Comparison of ENCODE assay signal across 8 cellular contexts in the genomic region with DNA sequence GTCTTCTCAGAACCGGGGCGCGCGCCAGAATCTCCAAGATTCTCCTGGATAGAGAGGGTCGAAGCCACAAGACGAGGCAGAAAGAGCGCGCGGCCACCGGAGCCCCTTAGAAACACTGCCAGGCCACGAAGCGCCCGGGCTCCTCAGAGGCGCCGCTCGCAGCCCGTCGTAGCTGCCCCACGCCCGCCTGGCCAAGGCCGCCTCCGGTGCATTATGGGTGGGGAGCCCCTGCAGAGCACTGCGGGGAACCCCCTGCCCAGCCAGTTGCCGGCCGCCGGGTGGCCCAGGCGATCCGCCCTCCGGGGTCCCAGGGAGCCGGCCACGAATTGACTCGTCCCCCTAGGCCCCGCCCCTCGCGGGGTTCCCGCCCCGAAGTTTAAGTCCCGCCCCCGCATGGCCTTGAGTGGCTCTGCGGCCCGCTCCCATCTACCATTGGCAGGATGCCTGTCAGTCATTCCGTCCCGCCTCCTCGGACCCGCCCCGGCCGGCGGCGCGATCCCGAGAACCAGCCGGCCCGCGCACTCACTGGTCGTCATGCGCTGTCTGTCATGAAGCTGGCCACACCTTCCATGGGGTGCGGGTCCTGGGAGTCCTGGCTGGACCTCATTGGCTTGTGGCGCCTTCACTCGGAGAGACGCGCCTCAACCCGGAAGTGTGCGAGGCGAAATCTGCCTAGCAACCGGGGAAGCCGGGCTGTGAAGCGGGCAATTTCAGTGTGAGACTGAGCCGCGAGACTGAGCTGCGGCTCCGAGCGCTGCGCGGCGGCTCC. TPM values are rescaled to one million over a fixed set of nuclear protein-coding genes. Genes with fewer than 3 reads are reported as not detected.
DNase-seq lines count a peak whose midpoint lies in the region; ATAC-seq and TF ChIP-seq lines count a peak whose summit lies in the region.

No MANE protein-coding gene starts in this region.

- DNase-seq in DND-41 = peak; percentile 100
- peak; percentile 94 for DNase-seq in Panc1 (ENCODE audit: low read depth, low spot score)
- peak; percentile 99 for DNase-seq in activated T-cell treated with anti-CD3 and anti-CD28 coated beads, Interleukin-2, amount 50 U/mL, for 72 hours
- DNase-seq in esophagus muscularis mucosa (ENCODE audit: extremely low spot score) = peak; percentile 100
- DNase-seq in stimulated activated CD8-positive, alpha-beta memory T cell treated with anti-CD3 and anti-CD28 coated beads, Interleukin-7, amount 100 ng/mL, for 24 hours (ENCODE audit: low read depth) = peak; percentile 99

- H3K79me2 ChIP-seq in DND-41 (ENCODE audit: insufficient read depth, low read length) (peaks cover 49% of the 10 kb centered on the region), KMS-11 (ENCODE audit: insufficient read depth, low read depth) (peaks cover 12% of the 10 kb centered on the region; the same call in 1 of the 2 replicates)

- peak; percentile 93 for ATAC-seq in DND-41 (ENCODE audit: insufficient read depth, low read depth)
- ATAC-seq in GM21786 (IDR thresholded peaks at IDR 0.05; ENCODE audit: unreplicated experiment) = peak; percentile 92
- ATAC-seq in Panc1 = peak; percentile 98
- ATAC-seq in activated T-cell treated with anti-CD3 and anti-CD28 coated beads, Interleukin-2, amount 50 U/mL, for 72 hours (replicated peaks in 1 of 2) = peak; percentile 93

- peak overlapping the region; percentile 89 for H3K4me2 ChIP-seq in DND-41 (ENCODE audit: insufficient read depth, low read length)
- H3K4me2 ChIP-seq in KMS-11 = peak overlapping the region; percentile 95

- H3K4me1 Mint-ChIP-seq in activated T-cell treated with anti-CD3 and anti-CD28 coated beads, Interleukin-2, amount 50 U/mL, for 72 hours (ENCODE audit: low read depth) = peaks cover 38% of the 10 kb centered on the region

- peak overlapping the region; percentile 69 to 81 for H3K4me3 Mint-ChIP-seq in activated T-cell treated with anti-CD3 and anti-CD28 coated beads, Interleukin-2, amount 50 U/mL, for 72 hours

- no peak for TF ChIP-seq POLR2A in esophagus muscularis mucosa (IDR thresholded peaks at IDR 0.05; ENCODE audit: low read depth)

- H3K36me3 ChIP-seq in DND-41 (ENCODE audit: insufficient read depth, low read length) (peaks cover 4% of the 10 kb centered on the region; the same call in 1 of the 2 replicates), KMS-11 (ENCODE audit: insufficient read depth) (no peaks in the 10 kb centered on the region), Panc1 (ENCODE audit: control insufficient read depth, insufficient read depth, low read length) (peaks cover 3% of the 10 kb centered on the region; the same call in 1 of the 2 replicates), esophagus muscularis mucosa (no peaks in the 10 kb centered on the region), muscle layer of duodenum (ENCODE audit: control insufficient read depth in 1 of 2, insufficient read depth in 2 of 2, low read length in 2 of 2) (no peaks in the 10 kb centered on the region)

- in situ Hi-C loops in Panc1 (cut with HindIII; ENCODE audit: low pct_unique_long_range_greater_than_20kb, low sequenced_read_pairs) = no loop called here

- H3K27me3 ChIP-seq in DND-41 (ENCODE audit: insufficient read depth, low read length, poor library complexity) (no peaks in the 10 kb centered on the region), KMS-11 (ENCODE audit: insufficient read depth, low read depth) (no peaks in the 10 kb centered on the region), Panc1 (ENCODE audit: control insufficient read depth, insufficient read depth, low read length) (no peaks in the 10 kb centered on the region), esophagus muscularis mucosa (no peaks in the 10 kb centered on the region), muscle layer of duodenum (ENCODE audit: low read depth, low read length) (no peaks in the 10 kb centered on the region)

- H3K9me3 ChIP-seq in DND-41 (ENCODE audit: insufficient read depth, low read length, severe bottlenecking) (no peaks in the 10 kb centered on the region), Panc1 (ENCODE audit: control insufficient read depth, insufficient read depth, low read depth, low read length) (no peaks in the 10 kb centered on the region), esophagus muscularis mucosa (no peaks in the 10 kb centered on the region), muscle layer of duodenum (ENCODE audit: control insufficient read depth in 1 of 2, low read length in 2 of 2) (no peaks in the 10 kb centered on the region)

- peak overlapping the region; percentile 79 for H2AFZ ChIP-seq in DND-41 (ENCODE audit: low read depth, low read length)
- peak overlapping the region; percentile 65 for H2AFZ ChIP-seq in KMS-11 (ENCODE audit: low read depth)

- peaks cover 26% of the 10 kb centered on the region for H4K20me1 ChIP-seq in DND-41 (ENCODE audit: insufficient read depth, low read length)
- no peaks in the 10 kb centered on the region for H4K20me1 ChIP-seq in KMS-11 (ENCODE audit: insufficient read depth)

- TF ChIP-seq CTCF in DND-41 (IDR thresholded peaks at IDR 0.05; ENCODE audit: borderline replicate concordance, extremely low read depth, low read length, poor library complexity, severe bottlenecking) (peak; percentile 9), KMS-11 (conservative IDR thresholded peaks at IDR 0.05; ENCODE audit: low read depth, low read length) (no peak), Panc1 (IDR thresholded peaks at IDR 0.05) (no peak), esophagus muscularis mucosa (IDR thresholded peaks at IDR 0.05) (peak; percentile 21 to 40 (median 24))

- peaks cover 47% of the 10 kb centered on the region for H3K4me1 ChIP-seq in DND-41 (ENCODE audit: insufficient read depth, low read length)
- peaks cover 18% of the 10 kb centered on the region for H3K4me1 ChIP-seq in KMS-11 (ENCODE audit: low read depth, poor library complexity, severe bottlenecking)
- peaks cover 5% of the 10 kb centered on the region for H3K4me1 ChIP-seq in Panc1 (ENCODE audit: control insufficient read depth, insufficient read depth, low read length)
- peaks cover 39 to 59% (median 44%) of the 10 kb centered on the region in 4 donors for H3K4me1 ChIP-seq in esophagus muscularis mucosa
- peaks cover 5 to 24% of the 10 kb centered on the region in 2 donors for H3K4me1 ChIP-seq in muscle layer of duodenum (ENCODE audit: control insufficient read depth in 1 of 2, insufficient read depth in 2 of 2, low read length in 2 of 2)

- POLR2A ChIA-PET in Panc1 (lab: Charles Lee) = interaction anchor here (0.6 to 0.7 kb wide), 2 partner anchors 23 to 99 kb away, joined by 3 to 4 read pairs; no protein-coding TSS in a partner anchor

- H3K27ac Mint-ChIP-seq in activated T-cell treated with anti-CD3 and anti-CD28 coated beads, Interleukin-2, amount 50 U/mL, for 72 hours = peak overlapping the region; percentile 38

- intact Hi-C loops in Panc1 (cut with micrococcal nuclease; ENCODE audit: unreplicated experiment) (no loop called here), esophagus muscularis mucosa (cut with DNase I) (no loop called here)

- peaks cover 0 to 6% of the 10 kb centered on the region in 2 donors for H3K36me3 Mint-ChIP-seq in activated T-cell treated with anti-CD3 and anti-CD28 coated beads, Interleukin-2, amount 50 U/mL, for 72 hours (ENCODE audit: insufficient read depth in 2 of 2)

- CTCF ChIA-PET in Panc1 (lab: Charles Lee) = no interaction called here

- TF ChIP-seq EP300 in esophagus muscularis mucosa (IDR thresholded peaks at IDR 0.05) = no peak

- BruUV-seq in Panc1 (replicated peaks; lab: Mats Ljungman, UMichigan) = no TSS peak

- no peaks in the 10 kb centered on the region for H3K27me3 Mint-ChIP-seq in activated T-cell treated with anti-CD3 and anti-CD28 coated beads, Interleukin-2, amount 50 U/mL, for 72 hours (ENCODE audit: low read depth)

- peak overlapping the region; percentile 20 to 73; a peak in 3 of 4 replicates for H3K4me3 ChIP-seq in DND-41 (ENCODE audit: low read depth in 1 of 2, low read length in 2 of 2)
- H3K4me3 ChIP-seq in KMS-11 (IDR thresholded peaks at IDR 0.05; ENCODE audit: insufficient read depth, low read depth, low read length) = no peak overlapping the region
- H3K4me3 ChIP-seq in Panc1 (ENCODE audit: low read depth in 2 of 2, low read length in 2 of 2) = peak overlapping the region; percentile 68 to 91
- H3K4me3 ChIP-seq in esophagus muscularis mucosa = peak overlapping the region; percentile 84 to 92 (median 89)
- H3K4me3 ChIP-seq in muscle layer of duodenum (ENCODE audit: low read depth in 1 of 2, low read length in 2 of 2) = peak overlapping the region; percentile 64 to 81

- H3K9me3 Mint-ChIP-seq in activated T-cell treated with anti-CD3 and anti-CD28 coated beads, Interleukin-2, amount 50 U/mL, for 72 hours = no peaks in the 10 kb centered on the region

- H3K27ac ChIP-seq in DND-41 (ENCODE audit: low read length) (peak overlapping the region; percentile 81), KMS-11 (no peak overlapping the region), Panc1 (ENCODE audit: low read length) (peak overlapping the region; percentile 89), esophagus muscularis mucosa (replicated peaks in 1 of 4) (peak overlapping the region; percentile 83 to 90 (median 87)), muscle layer of duodenum (ENCODE audit: low read length) (peak overlapping the region; percentile 39)

- 0% methylated on average over 6 of the region's 75 CpGs for WGBS in esophagus muscularis mucosa

- H3K9ac ChIP-seq in DND-41 (ENCODE audit: low read depth, low read length) (peak overlapping the region; percentile 79), KMS-11 (peak overlapping the region; percentile 46)

RNA-seq across cellular contexts. Expression of a gene that starts 20.2 kb away (rescaled TPM):
- 99.6 TPM for total RNA-seq in Panc1 (2021; ENCODE audit: unreplicated experiment)
- polyA plus RNA-seq in Panc1 (2012; ENCODE audit: insufficient read length) = 56.1 TPM
- total RNA-seq in activated T-cell treated with anti-CD3 and anti-CD28 coated beads, Interleukin-2, amount 50 U/mL, for 72 hours = 100 to 1,000 TPM; 100 to 126 TPM
- total RNA-seq in esophagus muscularis mucosa = 10 to 100 TPM; 34.9 to 60.5 (median 42.5) TPM

Comparison
In these comparisons a context has a peak if more than half of its experiments do, and no peak if none do; other contexts are left out.
1. CTCF ChIP-seq: peak in DND-41 (single experiment) and esophagus muscularis mucosa (3 of 3); none in KMS-11 (single experiment) and Panc1 (single experiment).
2. Peak in every context shown above with its lines, with median percentiles within 50 percentile points of each other: ATAC-seq and DNase-seq.